In the genomic region with DNA sequence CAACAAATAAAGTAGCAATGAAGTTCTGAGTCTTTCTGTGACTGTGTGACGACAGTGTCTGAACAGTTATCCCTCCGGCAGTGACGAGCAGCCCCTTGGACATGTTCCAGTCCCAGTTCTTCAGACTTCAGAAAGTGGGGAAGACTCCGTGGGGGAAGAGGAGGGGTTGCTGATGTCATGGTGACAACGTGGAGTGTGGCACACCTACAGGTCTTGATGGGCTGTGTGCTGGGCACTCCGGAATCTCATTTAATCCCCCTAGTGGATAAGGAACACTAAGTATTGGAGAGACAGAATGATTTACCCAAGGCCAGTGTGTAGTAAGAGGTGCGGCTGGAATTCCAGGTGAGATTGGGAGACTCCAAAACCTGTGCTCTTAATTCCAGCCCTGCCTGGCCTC, we compare ENCODE assay signal across 18 cellular contexts.
DNase-seq lines count a peak whose midpoint lies in the region; ATAC-seq, FAIRE-seq and TF ChIP-seq lines count a peak whose summit lies in the region.
"Had no signal": no experiment of that assay in that cellular context is flagged by ENCODE, and none has a peak within 500 bp of the region (broad histone marks: within the 10 kb centered on the region; RNA-seq: fewer than 3 reads in every experiment).

No MANE protein-coding gene starts in this region.

- peaks cover 54% of the 10 kb centered on the region for H3K4me1 Mint-ChIP-seq in neural crest cell
- H3K4me1 Mint-ChIP-seq in progenitor cell of endocrine pancreas (ENCODE audit: low read depth): peaks cover 4% of the 10 kb centered on the region

- H3K9me3 ChIP-seq in A549 (no peaks in the 10 kb centered on the region), esophagus muscularis mucosa (no peaks in the 10 kb centered on the region)
- H3K9me3 ChIP-seq: suprapubic skin had no signal

- no peaks in the 10 kb centered on the region for H3K27me3 ChIP-seq in esophagus muscularis mucosa
- H3K27me3 ChIP-seq: suprapubic skin had no signal

- FAIRE-seq in A549 (lab: Jason Lieb, UNC): no peak

- DNase-seq in A549 (ENCODE audit: low read depth in 1 of 2, low spot score in 1 of 2) (peak in 1 of 2 experiments; percentile 13), RPMI7951 (ENCODE audit: low read depth) (peak; percentile 68), esophagus muscularis mucosa (ENCODE audit: extremely low spot score) (no peak), neural crest cell (ENCODE audit: low read depth, low spot score) (no peak), DMS79 (lab: John Stamatoyannopoulos, UW) (no peak), retina (no peak), kidney tubule cell (ENCODE audit: low spot score) (no peak), progenitor cell of endocrine pancreas (ENCODE audit: low spot score, unreplicated experiment) (no peak)
- DNase-seq: activated CD4-positive, alpha-beta T cell treated with anti-CD3 and anti-CD28 coated beads, Interleukin-2, amount 50 U/mL, for 1 hour; activated CD8-positive, alpha-beta memory T cell treated with anti-CD3 and anti-CD28 coated beads, Interleukin-2, amount 50 U/mL, for 4 hours; activated effector memory CD4-positive, alpha-beta T cell treated with Interleukin-2 at 50 U/mL for 16 hours; caudate nucleus; NCI-H1436 treated with DMSO at 0.1 percent for 48 hours; SHP77 treated with DMSO at 0.1 percent for 48 hours had no signal

- no peak for TF ChIP-seq RAD21 in A549 (conservative IDR thresholded peaks at IDR 0.05 in 1 of 2, IDR thresholded peaks at IDR 0.05 in 1 of 2)

- peaks cover 5% of the 10 kb centered on the region for H3K9me3 Mint-ChIP-seq in neural crest cell
- H3K9me3 Mint-ChIP-seq in progenitor cell of endocrine pancreas (ENCODE audit: low read depth): no peaks in the 10 kb centered on the region

- no peak overlapping the region for H3K4me3 ChIP-seq in A549
- H3K4me3 ChIP-seq in esophagus muscularis mucosa: no peak overlapping the region
- H3K4me3 ChIP-seq: suprapubic skin had no signal

- WGBS in A549 (ENCODE audit: missing lambda C conversion rate): 39% methylated on average over 7 of the region's 7 CpGs
- WGBS in esophagus muscularis mucosa: 49% methylated on average over 7 of the region's 7 CpGs

- H3K27ac Mint-ChIP-seq in neural crest cell (ENCODE audit: unreplicated experiment): peak overlapping the region; percentile 90
- H3K27ac Mint-ChIP-seq in progenitor cell of endocrine pancreas: no peak overlapping the region

- POLR2A ChIA-PET in A549 (lab: Yijun Ruan, JAX): no interaction called here

- H3K36me3 Mint-ChIP-seq in neural crest cell (ENCODE audit: low read depth) (no peaks in the 10 kb centered on the region), progenitor cell of endocrine pancreas (ENCODE audit: insufficient read depth) (no peaks in the 10 kb centered on the region)

- H3K27ac ChIP-seq in A549 (no peak overlapping the region), esophagus muscularis mucosa (replicated peaks in 1 of 4) (peak overlapping the region; percentile 2 to 88 (median 26))
- H3K27ac ChIP-seq: C4-2B, epithelial cell of prostate, suprapubic skin had no signal

- no peak overlapping the region for H3K4me2 ChIP-seq in A549

- peak; percentile 45 to 67; a peak in 4 of 6 replicates for ATAC-seq in A549
- ATAC-seq: left lobe of liver had no signal

- CTCF ChIA-PET in A549 (lab: Yijun Ruan, JAX): interaction anchor here (0.6 kb wide), 1 partner anchor 107 kb away, joined by 3 read pairs; no protein-coding TSS in a partner anchor

- TF ChIP-seq CTCF in A549 (IDR thresholded peaks at IDR 0.05) (no peak), esophagus muscularis mucosa (IDR thresholded peaks at IDR 0.05) (no peak), neural crest cell (conservative IDR thresholded peaks at IDR 0.05) (no peak), progenitor cell of endocrine pancreas (IDR thresholded peaks at IDR 0.05; ENCODE audit: unreplicated experiment) (no peak)

- TF ChIP-seq EP300 in A549 (IDR thresholded peaks at IDR 0.05) (no peak), esophagus muscularis mucosa (IDR thresholded peaks at IDR 0.05) (no peak)

- no peaks in the 10 kb centered on the region for H3K36me3 ChIP-seq in esophagus muscularis mucosa
- H3K36me3 ChIP-seq: suprapubic skin had no signal

- H3K27me3 Mint-ChIP-seq in neural crest cell (ENCODE audit: low read depth): no peaks in the 10 kb centered on the region
- H3K27me3 Mint-ChIP-seq in progenitor cell of endocrine pancreas: peaks cover 3% of the 10 kb centered on the region

- H3K4me1 ChIP-seq in A549 (no peaks in the 10 kb centered on the region; the same call in 2 of the 3 replicates), esophagus muscularis mucosa (peaks cover 51 to 64% (median 58%) of the 10 kb centered on the region in 4 donors)

- intact Hi-C loops in esophagus muscularis mucosa (cut with DNase I): no loop called here

- H3K4me3 Mint-ChIP-seq in neural crest cell: no peak overlapping the region
- H3K4me3 Mint-ChIP-seq in progenitor cell of endocrine pancreas (ENCODE audit: low read depth): no peak overlapping the region

- no peak for TF ChIP-seq POLR2A in A549 (IDR thresholded peaks at IDR 0.05; ENCODE audit: low read length)
- TF ChIP-seq POLR2A in esophagus muscularis mucosa (IDR thresholded peaks at IDR 0.05; ENCODE audit: low read depth): no peak

TF ChIP-seq in A549, 52 proteins besides CTCF, POLR2A, EP300 and RAD21:
- TF ChIP-seq ZC3H11A (IDR thresholded peaks at IDR 0.05) (no peak), NR3C1 (IDR thresholded peaks at IDR 0.05) (no peak), SMC3 (IDR thresholded peaks at IDR 0.05) (no peak), MYC (IDR thresholded peaks at IDR 0.05; ENCODE audit: borderline replicate concordance, low read length) (no peak), ELK1 (IDR thresholded peaks at IDR 0.05; ENCODE audit: low read depth, low read length) (no peak), RNF2 (IDR thresholded peaks at IDR 0.05; ENCODE audit: borderline replicate concordance, low read depth) (no peak), ZFP36 (IDR thresholded peaks at IDR 0.05; ENCODE audit: borderline replicate concordance, partially characterized antibody) (no peak), ATOH8 (CRISPR knock-in tag; IDR thresholded peaks at IDR 0.05; ENCODE audit: low read depth) (no peak), E2F6 (IDR thresholded peaks at IDR 0.05; ENCODE audit: borderline replicate concordance, low read depth) (no peak), HOXB13 (CRISPR knock-in tag; IDR thresholded peaks at IDR 0.05; ENCODE audit: low read depth) (no peak), FOSL2 (IDR thresholded peaks at IDR 0.05) (no peak), FOSL2 (CRISPR knock-in tag; IDR thresholded peaks at IDR 0.05) (no peak), ESRRA (IDR thresholded peaks at IDR 0.05; ENCODE audit: borderline replicate concordance, low read length) (no peak), CHD2 (IDR thresholded peaks at IDR 0.05; ENCODE audit: low read length, partially characterized antibody) (no peak), FOXS1 (CRISPR knock-in tag; IDR thresholded peaks at IDR 0.05) (no peak)

Comparison
In these comparisons a context has a peak if more than half of its experiments do, and no peak if none do; other contexts are left out.
1. H3K27ac ChIP-seq: peak in esophagus muscularis mucosa (4 of 4); none in A549 (0 of 2).